20 cellular contexts compared by ENCODE assay signal in genomic region chr1:111586112-111586511, GRCh38.
"Had no signal": no experiment of that assay in that cellular context is flagged by ENCODE, and none has a peak within 500 bp of the region (broad histone marks: within the 10 kb centered on the region; RNA-seq: fewer than 3 reads in every experiment).

No MANE protein-coding gene starts in this region.

- DNase-seq: IMR-90, Karpas-422, KG1, MG63, NCI-H1092, NCI-H1105 treated with DMSO at 0.1 percent for 48 hours, NCI-H1417 treated with DMSO at 0.1 percent for 48 hours, NCI-H146, NCI-H187, NCI-H2029, NCI-H2081 treated with DMSO at 0.1 percent for 48 hours, NCI-H2171, NCI-H226, NCI-H446, NCI-H510A, NCI-H524 treated with DMSO at 0.1 percent for 48 hours, NCI-H774, SHP77, SK-N-SH had no signal

- ATAC-seq: HepG2 had no signal
